ENCODE assay signal across 32 cellular contexts in genomic region chr20:46983466-46983865, GRCh38.
"Had no signal": no experiment of that assay in that cellular context is flagged by ENCODE, and none has a peak within 500 bp of the region (broad histone marks: within the 10 kb centered on the region; RNA-seq: fewer than 3 reads in every experiment).

No MANE protein-coding gene starts in this region.

- H3K27ac Mint-ChIP-seq: activated B cell treated with CpG ODN at 0.5 μM for 24 hours; activated CD8-positive, alpha-beta T cell treated with anti-CD3 and anti-CD28 coated beads for 36 hours; activated naive CD4-positive, alpha-beta T cell treated with anti-CD3 and anti-CD28 coated beads, Interleukin-2, amount 10 ng/mL, durations not matched to agents 7 days and 5 days; activated naive CD4-positive, alpha-beta T cell treated with anti-CD3 and anti-CD28 coated beads, Interleukin-2, amount 50 U/mL, for 72 hours; activated naive CD8-positive, alpha-beta T cell treated with anti-CD3 and anti-CD28 coated beads, Interleukin-2, amount 10 ng/mL, durations not matched to agents 7 days and 5 days; activated T-helper 1 cell treated with anti-CD3 and anti-CD28 coated beads, Interleukin-12 subunit alpha, Interleukin-12 subunit beta, Interleukin-2, Interleukin-4 antibody, amounts not matched to agents 30 ng/mL and 10 ng/mL and 1 ng/mL, durations not matched to agents 14 hours and 24 hours and 36 hours; effector memory CD8-positive, alpha-beta T cell; T-helper 17 cell; T-helper 2 cell treated with Interferon-gamma antibody and Interleukin-4, amounts not matched to agents 5 μg/mL and 100 μg/mL, for 36 hours had no signal

- ATAC-seq: activated CD4-positive, CD25-positive, alpha-beta regulatory T cell treated with anti-CD3 and anti-CD28 coated beads, Interleukin-2, amount 50 U/mL, for 24 hours; activated CD8-positive, alpha-beta T cell treated with anti-CD3 and anti-CD28 coated beads for 36 hours; activated naive CD4-positive, alpha-beta T cell treated with anti-CD3 and anti-CD28 coated beads, Interleukin-2, amount 50 U/mL, for 72 hours; activated T-cell treated with anti-CD3 and anti-CD28 coated beads, Interleukin-2, amount 50 U/mL, for 4 hours; effector memory CD8-positive, alpha-beta T cell; T-helper 17 cell had no signal

- H3K27ac ChIP-seq: brain microvascular endothelial cell, epithelial cell of prostate, WERI-Rb-1 had no signal

- H3K36me3 ChIP-seq: brain microvascular endothelial cell had no signal

- H3K4me3 Mint-ChIP-seq: activated B cell treated with CpG ODN at 0.5 μM for 24 hours; activated CD8-positive, alpha-beta T cell treated with anti-CD3 and anti-CD28 coated beads for 36 hours; activated naive CD4-positive, alpha-beta T cell treated with anti-CD3 and anti-CD28 coated beads, Interleukin-2, amount 10 ng/mL, durations not matched to agents 7 days and 5 days; activated naive CD8-positive, alpha-beta T cell treated with anti-CD3 and anti-CD28 coated beads, Interleukin-2, amount 10 ng/mL, durations not matched to agents 7 days and 5 days; activated T-cell treated with anti-CD3 and anti-CD28 coated beads, Interleukin-2, amount 50 U/mL, for 4 hours; activated T-helper 1 cell treated with anti-CD3 and anti-CD28 coated beads, Interleukin-12 subunit alpha, Interleukin-12 subunit beta, Interleukin-2, Interleukin-4 antibody, amounts not matched to agents 30 ng/mL and 10 ng/mL and 1 ng/mL, durations not matched to agents 14 hours and 24 hours and 36 hours; effector memory CD8-positive, alpha-beta T cell; T-helper 17 cell; T-helper 2 cell treated with Interferon-gamma antibody and Interleukin-4, amounts not matched to agents 5 μg/mL and 100 μg/mL, for 36 hours had no signal

- H3K4me1 Mint-ChIP-seq: activated B cell treated with CpG ODN at 0.5 μM for 24 hours had no signal

- FAIRE-seq: astrocyte, colon had no signal

- DNase-seq: activated B cell treated with CpG ODN at 0.5 μM for 24 hours; activated CD4-positive, alpha-beta T cell treated with anti-CD3 and anti-CD28 coated beads for 48 hours; activated CD4-positive, alpha-beta T cell treated with anti-CD3 and anti-CD28 coated beads, Interleukin-2, amount 50 U/mL, for 1 hour; activated CD4-positive, alpha-beta T cell treated with anti-CD3 and anti-CD28 coated beads, Interleukin-2, amount 50 U/mL, for 48 hours; activated CD8-positive, alpha-beta memory T cell treated with anti-CD3 and anti-CD28 coated beads for 24 hours; activated CD8-positive, alpha-beta T cell treated with anti-CD3 and anti-CD28 coated beads for 36 hours; activated gamma-delta T cell; activated naive CD4-positive, alpha-beta T cell; activated naive CD4-positive, alpha-beta T cell treated with anti-CD3 and anti-CD28 coated beads, Interleukin-2, amount 10 ng/mL, durations not matched to agents 7 days and 5 days; activated naive CD8-positive, alpha-beta T cell treated with anti-CD3 and anti-CD28 coated beads, Interleukin-2, amount 10 ng/mL, durations not matched to agents 7 days and 5 days; activated T-cell treated with anti-CD3 and anti-CD28 coated beads, Interleukin-2, amount 50 U/mL, for 4 hours; amniotic stem cell; anterior cingulate cortex; brain microvascular endothelial cell; caudate nucleus; cortex of kidney; dermis blood vessel endothelial cell; effector CD4-positive, alpha-beta T cell; effector memory CD8-positive, alpha-beta T cell; foreskin fibroblast; head of caudate nucleus; T-helper 1 cell; T-helper 17 cell; T1000; WERI-Rb-1 had no signal
